Comparison of ENCODE assay signal across 4 cellular contexts in genomic region chr12:101267111-101267510, GRCh38. TPM values are rescaled to one million over a fixed set of nuclear protein-coding genes. Genes with fewer than 3 reads are reported as not detected.
"Had no signal": no experiment of that assay in that cellular context is flagged by ENCODE, and none has a peak within 500 bp of the region (broad histone marks: within the 10 kb centered on the region; RNA-seq: fewer than 3 reads in every experiment).

No MANE protein-coding gene starts in this region.

- ATAC-seq: GM12878 had no signal

- DNase-seq: GDM1, GF-D8 had no signal

- H3K4me3 ChIP-seq: GM12878 had no signal

RNA-seq across cellular contexts. Expression of gene SLC5A8, which starts 57.1 kb away (rescaled TPM):
- total RNA-seq: G401, GM12878 had no signal
- polyA plus RNA-seq: GM12878 had no signal
